Comparison of ENCODE assay signal across 12 cellular contexts in the genomic region with DNA sequence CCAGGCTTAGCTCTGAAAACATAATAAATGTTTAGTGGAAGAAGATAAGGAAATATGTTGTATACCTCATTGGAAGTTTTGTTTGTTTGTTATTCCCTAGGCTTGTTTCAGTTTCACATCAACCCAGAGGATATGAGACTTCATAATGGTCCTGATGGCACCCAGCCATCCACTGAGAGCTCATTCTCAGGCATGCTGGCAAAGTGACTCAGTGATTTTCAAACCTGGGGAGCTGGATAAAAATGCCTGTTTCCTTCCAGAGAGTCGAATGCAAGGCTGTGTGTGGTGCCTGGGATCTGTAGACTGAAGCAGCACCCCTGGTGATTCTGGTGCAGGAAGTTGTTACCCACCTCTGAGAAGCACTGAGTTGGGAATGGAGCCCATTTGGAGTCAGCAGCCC.
A peak's percentile ranks its signal among the peaks of the same experiment; 100 is the strongest.
DNase-seq lines count a peak whose midpoint lies in the region; ATAC-seq and TF ChIP-seq lines count a peak whose summit lies in the region.
"Had no signal": no experiment of that assay in that cellular context is flagged by ENCODE, and none has a peak within 500 bp of the region (broad histone marks: within the 10 kb centered on the region; RNA-seq: fewer than 3 reads in every experiment).

No MANE protein-coding gene starts in this region.

- TF ChIP-seq CTCF in left ventricle myocardium inferior (IDR thresholded peaks at IDR 0.05; ENCODE audit: borderline replicate concordance) (no peak), SK-N-SH (IDR thresholded peaks at IDR 0.05) (no peak)

- TF ChIP-seq EP300 in SK-N-SH (IDR thresholded peaks at IDR 0.05; ENCODE audit: borderline replicate concordance in 1 of 2, low read depth in 1 of 2, low read length in 1 of 2), result no peak

- no peak overlapping the region for H2AFZ ChIP-seq in SK-N-SH (ENCODE audit: low read depth)

- peak; percentile 22 for ATAC-seq in left ventricle myocardium superior
- ATAC-seq in GM18505 (IDR thresholded peaks at IDR 0.05; ENCODE audit: unreplicated experiment), result no peak

- no peaks in the 10 kb centered on the region for H4K20me1 ChIP-seq in SK-N-SH (ENCODE audit: insufficient read depth)
- H4K20me1 ChIP-seq: BLaER1 had no signal

- no peaks in the 10 kb centered on the region for H3K9me2 ChIP-seq in SK-N-SH

- H3K4me3 ChIP-seq in left ventricle myocardium inferior (no peak overlapping the region), SK-N-SH (ENCODE audit: low read depth in 2 of 2, low read length in 1 of 2) (0 out of 4 replicates have a peak overlapping the region, but pooled peaks of 1 of the 2 experiments have one; percentile 0)
- H3K4me3 ChIP-seq: BLaER1 had no signal

- no peak for DNase-seq in left ventricle myocardium superior
- DNase-seq in left ventricle myocardium inferior, result no peak
- no peak for DNase-seq in SK-N-SH
- DNase-seq in fibroblast of peridontal ligament (ENCODE audit: extremely low read depth), result peak; percentile 66
- DNase-seq in stromal cell of bone marrow (ENCODE audit: low read depth), result peak; percentile 59
- DNase-seq in nucleus accumbens (lab: John Stamatoyannopoulos, UW), result no peak
- DNase-seq in GM19238 (ENCODE audit: insufficient read length, low spot score), result no peak
- DNase-seq: GDM1, NCI-H510A, SIG-M5 had no signal

- TF ChIP-seq POLR2A in GM18505 (IDR thresholded peaks at IDR 0.05; ENCODE audit: borderline replicate concordance, extremely low read depth, insufficient read depth, insufficient read length), result no peak

- peaks cover 5% of the 10 kb centered on the region for H3F3A ChIP-seq in SK-N-SH (replicated peaks; ENCODE audit: insufficient read depth)

- H3K9ac ChIP-seq in SK-N-SH, result no peak overlapping the region
- H3K9ac ChIP-seq: BLaER1 had no signal

- H3K27ac ChIP-seq in left ventricle myocardium inferior (replicated peaks) (no peak overlapping the region), SK-N-SH (ENCODE audit: low read depth in 2 of 2, low read length in 1 of 2) (peak overlapping the region in 1 of 2 experiments; percentile 43; a peak in 2 of 4 replicates)
- H3K27ac ChIP-seq: BLaER1 had no signal

- POLR2A ChIA-PET in SK-N-SH (lab: Yijun Ruan, JAX), result no interaction called here

- no peaks in the 10 kb centered on the region for H3K36me3 ChIP-seq in left ventricle myocardium inferior
- no peaks in the 10 kb centered on the region for H3K36me3 ChIP-seq in SK-N-SH (replicated peaks in 1 of 2; ENCODE audit: control insufficient read depth in 1 of 2, insufficient read depth in 2 of 2, low read length in 1 of 2)
- H3K36me3 ChIP-seq: BLaER1 had no signal

- H3K27me3 ChIP-seq in left ventricle myocardium inferior (ENCODE audit: low read depth) (no peaks in the 10 kb centered on the region), SK-N-SH (ENCODE audit: insufficient read depth) (no peaks in the 10 kb centered on the region)
- H3K27me3 ChIP-seq: BLaER1 had no signal

- intact Hi-C loops in left ventricle myocardium superior (cut with micrococcal nuclease) (no loop called here), left ventricle myocardium inferior (cut with micrococcal nuclease) (no loop called here)

- CTCF ChIA-PET in SK-N-SH (lab: Yijun Ruan, JAX), result no interaction called here

- peaks cover 10% of the 10 kb centered on the region for H3K4me1 ChIP-seq in left ventricle myocardium inferior
- H3K4me1 ChIP-seq in SK-N-SH (ENCODE audit: control insufficient read depth in 1 of 2, insufficient read depth in 2 of 2, low read depth in 1 of 2, low read length in 1 of 2), result peaks cover 14 to 28% of the 10 kb centered on the region in 2 experiments; a peak in 3 of 4 replicates

- TF ChIP-seq RAD21 in SK-N-SH (IDR thresholded peaks at IDR 0.05; ENCODE audit: low read length), result no peak

- 33% methylated on average over 1 of the region's 1 CpG for WGBS in SK-N-SH (ENCODE audit: low lambda C conversion rate)

- H3K79me2 ChIP-seq in SK-N-SH (ENCODE audit: insufficient read depth), result no peaks in the 10 kb centered on the region

- H3K4me2 ChIP-seq in SK-N-SH, result no peak overlapping the region
- H3K4me2 ChIP-seq: BLaER1 had no signal

- H3K9me3 ChIP-seq in left ventricle myocardium inferior (replicated peaks), result peaks cover 4% of the 10 kb centered on the region
- no peaks in the 10 kb centered on the region for H3K9me3 ChIP-seq in SK-N-SH

TF ChIP-seq in SK-N-SH, 30 proteins besides CTCF, POLR2A, EP300 and RAD21:
- TF ChIP-seq NRF1 (IDR thresholded peaks at IDR 0.05; ENCODE audit: low read depth, low read length) (no peak), NFIC (IDR thresholded peaks at IDR 0.05; ENCODE audit: borderline replicate concordance) (peak; percentile 73), GABPA (IDR thresholded peaks at IDR 0.05; ENCODE audit: low read depth) (no peak), TCF12 (IDR thresholded peaks at IDR 0.05) (peak; percentile 26; the same call in 1 of the 2 replicates), FOSL2 (IDR thresholded peaks at IDR 0.05; ENCODE audit: borderline replicate concordance, low read depth) (peak; percentile 62; the same call in 1 of the 2 replicates), MAX (IDR thresholded peaks at IDR 0.05; ENCODE audit: low read depth) (0 out of 2 replicates have a peak, but pooled peaks have one; percentile 10), EZH2phosphoT487 (IDR thresholded peaks at IDR 0.05; ENCODE audit: borderline replicate concordance, low read depth) (no peak), SIN3A (IDR thresholded peaks at IDR 0.05; ENCODE audit: borderline replicate concordance, low read depth, low read length) (no peak), CHD2 (IDR thresholded peaks at IDR 0.05; ENCODE audit: low read length, partially characterized antibody) (no peak), FOXJ3 (CRISPR knock-in tag; IDR thresholded peaks at IDR 0.05) (no peak), JUND (IDR thresholded peaks at IDR 0.05) (peak; percentile 32; the same call in 1 of the 2 replicates)
- TF ChIP-seq, protein P1, sequence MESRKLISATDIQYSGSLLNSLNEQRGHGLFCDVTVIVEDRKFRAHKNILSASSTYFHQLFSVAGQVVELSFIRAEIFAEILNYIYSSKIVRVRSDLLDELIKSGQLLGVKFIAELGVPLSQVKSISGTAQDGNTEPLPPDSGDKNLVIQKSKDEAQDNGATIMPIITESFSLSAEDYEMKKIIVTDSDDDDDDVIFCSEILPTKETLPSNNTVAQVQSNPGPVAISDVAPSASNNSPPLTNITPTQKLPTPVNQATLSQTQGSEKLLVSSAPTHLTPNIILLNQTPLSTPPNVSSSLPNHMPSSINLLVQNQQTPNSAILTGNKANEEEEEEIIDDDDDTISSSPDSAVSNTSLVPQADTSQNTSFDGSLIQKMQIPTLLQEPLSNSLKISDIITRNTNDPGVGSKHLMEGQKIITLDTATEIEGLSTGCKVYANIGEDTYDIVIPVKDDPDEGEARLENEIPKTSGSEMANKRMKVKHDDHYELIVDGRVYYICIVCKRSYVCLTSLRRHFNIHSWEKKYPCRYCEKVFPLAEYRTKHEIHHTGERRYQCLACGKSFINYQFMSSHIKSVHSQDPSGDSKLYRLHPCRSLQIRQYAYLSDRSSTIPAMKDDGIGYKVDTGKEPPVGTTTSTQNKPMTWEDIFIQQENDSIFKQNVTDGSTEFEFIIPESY (IDR thresholded peaks at IDR 0.05; ENCODE audit: borderline replicate concordance, low read depth), result no peak

Comparison
In these comparisons a context has a peak if more than half of its experiments do, and no peak if none do; other contexts are left out.
1. DNase-seq: peak in fibroblast of peridontal ligament (single experiment) and stromal cell of bone marrow (single experiment); none in left ventricle myocardium superior (single experiment), left ventricle myocardium inferior (single experiment), SK-N-SH (single experiment), nucleus accumbens (0 of 56) and GM19238 (single experiment).